Comparison of ENCODE assay signal across 8 cellular contexts in genomic region chr7:112414855-112415490, GRCh38. TPM values are rescaled to one million over a fixed set of nuclear protein-coding genes. Genes with fewer than 3 reads are reported as not detected.
DNase-seq lines count a peak whose midpoint lies in the region; ATAC-seq and TF ChIP-seq lines count a peak whose summit lies in the region.

No MANE protein-coding gene starts in this region.

- in situ Hi-C loops in Panc1 (cut with HindIII; ENCODE audit: low pct_unique_long_range_greater_than_20kb, low sequenced_read_pairs) = no loop called here

- no peak overlapping the region for H3K9ac ChIP-seq in fibroblast of lung (ENCODE audit: insufficient read depth, low read length)

- H3K36me3 ChIP-seq in GM06990 (ENCODE audit: control insufficient read depth, insufficient read depth, low read length) (no peaks in the 10 kb centered on the region), Panc1 (ENCODE audit: control insufficient read depth, insufficient read depth, low read length) (no peaks in the 10 kb centered on the region; the same call in 1 of the 2 replicates), fibroblast of lung (ENCODE audit: control insufficient read depth, insufficient read depth, low read length) (no peaks in the 10 kb centered on the region), ovary (no peaks in the 10 kb centered on the region)

- intact Hi-C loops in Panc1 (cut with micrococcal nuclease; ENCODE audit: unreplicated experiment) (loop anchor here (1.0 to 5.0 kb wide), 2 partner anchors 652 to 673 kb away; no protein-coding TSS in a partner anchor), ovary (cut with DNase I) (loop anchor here in 1 of 4 donors (10.0 kb wide), 1 partner anchor 660 kb away; no protein-coding TSS in a partner anchor)

- peak; percentile 53 for TF ChIP-seq CTCF in GM06990 (IDR thresholded peaks at IDR 0.05; ENCODE audit: insufficient read depth, low read length, poor library complexity, severe bottlenecking)
- peak; percentile 75 for TF ChIP-seq CTCF in Panc1 (IDR thresholded peaks at IDR 0.05)
- TF ChIP-seq CTCF in fibroblast of lung (conservative IDR thresholded peaks at IDR 0.05 in 1 of 2, IDR thresholded peaks at IDR 0.05 in 1 of 2; ENCODE audit: low read depth in 1 of 2, low read length in 2 of 2) = peak; percentile 46 to 60
- TF ChIP-seq CTCF in ovary (IDR thresholded peaks at IDR 0.05) = peak in 1 of 3 donors; percentile 16

- no peak overlapping the region for H3K27ac ChIP-seq in Panc1 (ENCODE audit: low read length)
- H3K27ac ChIP-seq in fibroblast of lung (ENCODE audit: insufficient read depth, low read length) = no peak overlapping the region
- no peak overlapping the region for H3K27ac ChIP-seq in ovary

- CTCF ChIA-PET in Panc1 (lab: Charles Lee) = no interaction called here

- peak; percentile 73 for TF ChIP-seq RAD21 in Ishikawa (IDR thresholded peaks at IDR 0.05; ENCODE audit: low read depth)

- no peak overlapping the region for H3K4me2 ChIP-seq in fibroblast of lung (ENCODE audit: extremely low read depth, insufficient read depth, low read length)

- ATAC-seq in Panc1 (peak; percentile 89), HG03520 (IDR thresholded peaks at IDR 0.05; ENCODE audit: unreplicated experiment) (no peak)

- TF ChIP-seq EP300 in Ishikawa (IDR thresholded peaks at IDR 0.05; ENCODE audit: borderline replicate concordance) (no peak), ovary (IDR thresholded peaks at IDR 0.05) (no peak)

- DNase-seq in GM06990 (ENCODE audit: extremely low read depth, insufficient read length) = no peak
- DNase-seq in Panc1 (ENCODE audit: low read depth, low spot score) = no peak
- peak; percentile 27 to 55 for DNase-seq in fibroblast of lung (ENCODE audit: low read depth in 2 of 2)
- DNase-seq in putamen (ENCODE audit: low spot score) = peak; percentile 28
- DNase-seq in ovary = no peak
- no peak for DNase-seq in NK-92 (lab: John Stamatoyannopoulos, UW; ENCODE audit: unreplicated experiment)

- H3K4me3 ChIP-seq in GM06990 (replicated peaks; ENCODE audit: low read depth, low read length) (no peak overlapping the region), Panc1 (ENCODE audit: low read depth in 2 of 2, low read length in 2 of 2) (no peak overlapping the region), fibroblast of lung (replicated peaks in 1 of 4; ENCODE audit: control extremely low read depth in 1 of 4, insufficient read depth in 1 of 4, low read depth in 3 of 4, low read length in 4 of 4) (no peak overlapping the region), ovary (no peak overlapping the region)

- no peaks in the 10 kb centered on the region for H3K79me2 ChIP-seq in fibroblast of lung (ENCODE audit: control insufficient read depth, insufficient read depth, low read length)

- H3K27me3 ChIP-seq in GM06990 (replicated peaks; ENCODE audit: control insufficient read depth, insufficient read depth, low read length) (no peaks in the 10 kb centered on the region; the same call in 1 of the 2 replicates), Panc1 (ENCODE audit: control insufficient read depth, insufficient read depth, low read length) (0 out of 2 replicates have a peak, but pooled peaks cover 4% of the 10 kb centered on the region), fibroblast of lung (ENCODE audit: control insufficient read depth, insufficient read depth, low read length) (no peaks in the 10 kb centered on the region), ovary (no peaks in the 10 kb centered on the region)

- POLR2A ChIA-PET in Panc1 (lab: Charles Lee) = no interaction called here

- no TSS peak for BruUV-seq in Panc1 (replicated peaks; lab: Mats Ljungman, UMichigan)

- no peak for TF ChIP-seq POLR2A in ovary (IDR thresholded peaks at IDR 0.05)

- no peak overlapping the region for H2AFZ ChIP-seq in fibroblast of lung (ENCODE audit: low read length)

- H3K4me1 ChIP-seq in Panc1 (ENCODE audit: control insufficient read depth, insufficient read depth, low read length) (no peaks in the 10 kb centered on the region), fibroblast of lung (ENCODE audit: control insufficient read depth, extremely low read depth, insufficient read depth, low read length) (no peaks in the 10 kb centered on the region), ovary (ENCODE audit: insufficient read depth) (no peaks in the 10 kb centered on the region)

- H3K9me3 ChIP-seq in Panc1 (ENCODE audit: control insufficient read depth, insufficient read depth, low read depth, low read length) (no peaks in the 10 kb centered on the region), fibroblast of lung (ENCODE audit: control insufficient read depth, insufficient read depth, low read depth, low read length) (no peaks in the 10 kb centered on the region), ovary (no peaks in the 10 kb centered on the region)

- 6 to 14% (median 11%) methylated on average over 3 of the region's 3 CpGs for WGBS in ovary, 3 donors

- H4K20me1 ChIP-seq in fibroblast of lung (ENCODE audit: control insufficient read depth, extremely low read depth, insufficient read depth, low read length) = no peaks in the 10 kb centered on the region

TF ChIP-seq in Ishikawa, 13 proteins besides CTCF, POLR2A, EP300 and RAD21:
- no peak for TF ChIP-seq TCF12 (IDR thresholded peaks at IDR 0.05; ENCODE audit: low read depth)
- no peak for TF ChIP-seq TAF1 (IDR thresholded peaks at IDR 0.05; ENCODE audit: low read depth)
- TF ChIP-seq FOXM1 (IDR thresholded peaks at IDR 0.05; ENCODE audit: borderline replicate concordance, low read depth) = no peak
- no peak for TF ChIP-seq REST (IDR thresholded peaks at IDR 0.05; ENCODE audit: low read depth)
- TF ChIP-seq ZBTB7A (IDR thresholded peaks at IDR 0.05; ENCODE audit: low read depth) = no peak
- TF ChIP-seq CREB1 (IDR thresholded peaks at IDR 0.05; ENCODE audit: low read depth) = no peak
- 0 out of 2 replicates have a peak, but pooled peaks have one; percentile 9 for TF ChIP-seq NFIC (IDR thresholded peaks at IDR 0.05)
- TF ChIP-seq MAX (IDR thresholded peaks at IDR 0.05) = no peak

RNA-seq across cellular contexts. Expression of gene IFRD1, which starts 35.3 kb away (rescaled TPM):
- total RNA-seq in Panc1 (2021; ENCODE audit: unreplicated experiment) (54.3 TPM), fibroblast of lung (106 and 127 TPM in 2 replicates), ovary (10 to 100 TPM; 35.1 to 75.1 (median 58.1) TPM)
- polyA plus RNA-seq in Panc1 (2012; ENCODE audit: insufficient read length) = 15.1 TPM
- polyA plus RNA-seq in fibroblast of lung (30.1 and 42.6 TPM in 2 replicates), ovary (10 to 100 TPM; 21.2 to 29.3 TPM)
- 19.5 and 25.5 TPM in 2 replicates for polyA plus RNA-seq in fibroblast of lung (2012)
- 1.2 and 7.9 TPM in 2 replicates for polyA minus RNA-seq in fibroblast of lung (ENCODE audit: low replicate concordance)

Comparison
In these comparisons a context has a peak if more than half of its experiments do, and no peak if none do; other contexts are left out.
1. DNase-seq: peak in fibroblast of lung (2 of 2) and putamen (single experiment); none in GM06990 (single experiment), Panc1 (single experiment), ovary (0 of 5) and NK-92 (single experiment).